In genomic region chr1:198601310-198601709, GRCh38 we compare ENCODE assay signal across 2 cellular contexts. TPM values are rescaled to one million over a fixed set of nuclear protein-coding genes. Genes with fewer than 3 reads are reported as not detected.
"Had no signal": no experiment of that assay in that cellular context is flagged by ENCODE, and none has a peak within 500 bp of the region (broad histone marks: within the 10 kb centered on the region; RNA-seq: fewer than 3 reads in every experiment).

No MANE protein-coding gene starts in this region.

RNA-seq across cellular contexts. Expression of gene PTPRC, which starts 37.5 kb away (rescaled TPM):
- total RNA-seq: bronchial epithelial cell, foreskin keratinocyte had no signal
- polyA plus RNA-seq: foreskin keratinocyte had no signal
